ENCODE assay signal across 10 cellular contexts in genomic region chr5:96335873-96336272, GRCh38.
DNase-seq lines count a peak whose midpoint lies in the region; ATAC-seq, FAIRE-seq and TF ChIP-seq lines count a peak whose summit lies in the region.
"Had no signal": no experiment of that assay in that cellular context is flagged by ENCODE, and none has a peak within 500 bp of the region (broad histone marks: within the 10 kb centered on the region; RNA-seq: fewer than 3 reads in every experiment).

No MANE protein-coding gene starts in this region.

- peak overlapping the region; percentile 75; the same call in 1 of the 2 replicates for H2AFZ ChIP-seq in OCI-LY3 (ENCODE audit: low read depth, low read length)

- H3K9ac ChIP-seq in OCI-LY3 (ENCODE audit: low read length), result peak overlapping the region; percentile 73

- no peaks in the 10 kb centered on the region for H3K36me3 ChIP-seq in OCI-LY3 (replicated peaks; ENCODE audit: low read depth, low read length)

- ATAC-seq in GM21381 (IDR thresholded peaks at IDR 0.05; ENCODE audit: unreplicated experiment) (peak; percentile 16), esophagus mucosa (peak; percentile 82), left lobe of liver (no peak)

- H4K20me1 ChIP-seq in OCI-LY3 (ENCODE audit: insufficient read depth, low read length), result no peaks in the 10 kb centered on the region

- DNase-seq in renal cortical epithelial cell (ENCODE audit: low read depth), result peak; percentile 67
- DNase-seq in left lobe of liver (ENCODE audit: low spot score), result no peak
- DNase-seq in H54 (ENCODE audit: insufficient read length, low spot score), result no peak
- DNase-seq in LoVo (ENCODE audit: low spot score), result no peak
- no peak for DNase-seq in NCI-H524 treated with DMSO at 0.1 percent for 48 hours (lab: John Stamatoyannopoulos, UW)

- H3K4me3 ChIP-seq in OCI-LY3 (ENCODE audit: low read length), result peak overlapping the region; percentile 77
- H3K4me3 ChIP-seq: lung had no signal

- no peak for TF ChIP-seq POLR2A in H54 (IDR thresholded peaks at IDR 0.05; ENCODE audit: low read depth, low read length)

- H3K27ac ChIP-seq in OCI-LY3 (ENCODE audit: low read length), result peak overlapping the region; percentile 80

- TF ChIP-seq CTCF in OCI-LY3 (IDR thresholded peaks at IDR 0.05; ENCODE audit: low read depth, low read length), result no peak

- H3K4me2 ChIP-seq in OCI-LY3 (ENCODE audit: low read length), result peak overlapping the region; percentile 98

- FAIRE-seq in H54 (lab: Jason Lieb, UNC), result no peak

- no peaks in the 10 kb centered on the region for H3K9me3 ChIP-seq in OCI-LY3 (ENCODE audit: insufficient read depth, low read length)

- no peaks in the 10 kb centered on the region for H3K79me2 ChIP-seq in OCI-LY3 (ENCODE audit: low read length)

- H3K4me1 ChIP-seq in OCI-LY3 (ENCODE audit: low read length), result peaks cover 60% of the 10 kb centered on the region

- no peaks in the 10 kb centered on the region for H3K27me3 ChIP-seq in OCI-LY3 (ENCODE audit: low read depth, low read length)
- H3K27me3 ChIP-seq: dorsolateral prefrontal cortex had no signal
